1 cellular context compared by ENCODE assay signal in genomic region chr7:140924019-140924820, GRCh38.
TF ChIP-seq lines count a peak whose summit lies in the region.

No MANE protein-coding gene starts in this region.

TF ChIP-seq in K562, 482 proteins besides CTCF, POLR2A, EP300 and RAD21 (continued from another document and continues in another):
- TF ChIP-seq ZNF644 (tag; IDR thresholded peaks at IDR 0.05; ENCODE audit: low read depth) (no peak; the same call in 1 of the 2 replicates), FOS (IDR thresholded peaks at IDR 0.05; ENCODE audit: extremely low read depth, insufficient read length) (no peak), DPF2 (IDR thresholded peaks at IDR 0.05) (peak; percentile 61), NFRKB (IDR thresholded peaks at IDR 0.05; ENCODE audit: low read depth) (peak; percentile 73; the same call in 1 of the 2 replicates), RFX5 (IDR thresholded peaks at IDR 0.05; ENCODE audit: low read depth, low read length) (no peak), BDP1 (IDR thresholded peaks at IDR 0.05; ENCODE audit: insufficient read depth, insufficient read length) (no peak), HLTF (IDR thresholded peaks at IDR 0.05) (0 out of 2 replicates have a peak, but pooled peaks have one; percentile 35), ZNF263 (CRISPR knock-in tag; IDR thresholded peaks at IDR 0.05; ENCODE audit: borderline replicate concordance) (0 out of 2 replicates have a peak, but pooled peaks have one; percentile 26), POLR3A (IDR thresholded peaks at IDR 0.05; ENCODE audit: borderline replicate concordance, extremely low read depth, insufficient read depth, insufficient read length) (no peak), FOXK2 (conservative IDR thresholded peaks at IDR 0.05 in 1 of 2, IDR thresholded peaks at IDR 0.05 in 1 of 2; ENCODE audit: low read depth in 2 of 2) (peak; percentile 78 to 89), LARP7 (IDR thresholded peaks at IDR 0.05) (0 out of 2 replicates have a peak, but pooled peaks have one; percentile 25), ZC3H4 (CRISPR knock-in tag; IDR thresholded peaks at IDR 0.05; ENCODE audit: borderline replicate concordance) (0 out of 2 replicates have a peak, but pooled peaks have one; percentile 21), SIX5 (IDR thresholded peaks at IDR 0.05; ENCODE audit: borderline replicate concordance in 1 of 2, insufficient read depth in 1 of 2, low read depth in 1 of 2, low read length in 2 of 2) (no peak), ZNF75A (CRISPR knock-in tag; IDR thresholded peaks at IDR 0.05) (no peak), POLR2B (IDR thresholded peaks at IDR 0.05; ENCODE audit: low read depth, partially characterized antibody) (peak; percentile 64), ZNF780A (CRISPR knock-in tag; IDR thresholded peaks at IDR 0.05) (no peak), NCOA6 (IDR thresholded peaks at IDR 0.05) (peak; percentile 30; the same call in 1 of the 2 replicates), ZSCAN29 (IDR thresholded peaks at IDR 0.05) (0 out of 2 replicates have a peak, but pooled peaks have one; percentile 41), TFAP4 (CRISPR knock-in tag; IDR thresholded peaks at IDR 0.05; ENCODE audit: borderline replicate concordance) (peak; percentile 75; the same call in 1 of the 2 replicates), ZNF589 (CRISPR knock-in tag; IDR thresholded peaks at IDR 0.05; ENCODE audit: low read depth) (0 out of 2 replicates have a peak, but pooled peaks have one; percentile 20), NFATC3 (IDR thresholded peaks at IDR 0.05) (no peak), HOXB6 (CRISPR knock-in tag; IDR thresholded peaks at IDR 0.05; ENCODE audit: borderline replicate concordance) (no peak), ZNF431 (CRISPR knock-in tag; IDR thresholded peaks at IDR 0.05) (peak; percentile 49; the same call in 1 of the 2 replicates), NFIX (CRISPR knock-in tag; IDR thresholded peaks at IDR 0.05; ENCODE audit: low read depth) (no peak), RBM25 (IDR thresholded peaks at IDR 0.05; ENCODE audit: low read depth, low read length, severe bottlenecking) (no peak), KDM2B (CRISPR knock-in tag; IDR thresholded peaks at IDR 0.05) (no peak), RBM34 (IDR thresholded peaks at IDR 0.05; ENCODE audit: borderline replicate concordance, insufficient read depth, low read length) (no peak), ZEB2 (IDR thresholded peaks at IDR 0.05) (0 out of 2 replicates have a peak, but pooled peaks have one; percentile 19), NFIC (IDR thresholded peaks at IDR 0.05) (peak; percentile 23; the same call in 1 of the 2 replicates), OTX1 (CRISPR knock-in tag; IDR thresholded peaks at IDR 0.05) (no peak), VEZF1 (CRISPR knock-in tag; IDR thresholded peaks at IDR 0.05) (no peak; the same call in 1 of the 2 replicates), TOE1 (IDR thresholded peaks at IDR 0.05; ENCODE audit: borderline replicate concordance) (peak; percentile 81), TOE1 (CRISPR knock-in tag; IDR thresholded peaks at IDR 0.05; ENCODE audit: borderline replicate concordance, low read depth) (no peak), YBX1 (IDR thresholded peaks at IDR 0.05) (no peak), NEUROD1 (IDR thresholded peaks at IDR 0.05; ENCODE audit: borderline replicate concordance, low read depth, low read length, partially characterized antibody) (no peak), TCF15 (CRISPR knock-in tag; IDR thresholded peaks at IDR 0.05) (no peak), HNRNPK (IDR thresholded peaks at IDR 0.05; ENCODE audit: low read depth, low read length, poor library complexity, severe bottlenecking) (no peak), SIRT6 (IDR thresholded peaks at IDR 0.05; ENCODE audit: low read depth, low read length) (no peak), FOXA3 (CRISPR knock-in tag; conservative IDR thresholded peaks at IDR 0.05 in 1 of 2, IDR thresholded peaks at IDR 0.05 in 1 of 2) (peak; percentile 29 to 69; a peak in 1 of 4 replicates), HCFC1 (IDR thresholded peaks at IDR 0.05; ENCODE audit: low read depth, low read length) (peak; percentile 4; the same call in 1 of the 2 replicates), DACH1 (IDR thresholded peaks at IDR 0.05; ENCODE audit: partially characterized antibody) (no peak), EHMT2 (IDR thresholded peaks at IDR 0.05) (peak; percentile 28; the same call in 1 of the 2 replicates), BRF2 (IDR thresholded peaks at IDR 0.05; ENCODE audit: borderline replicate concordance, insufficient read depth, insufficient read length) (no peak), RCOR1 (IDR thresholded peaks at IDR 0.05; ENCODE audit: borderline replicate concordance in 1 of 2, low read depth in 2 of 2, low read length in 2 of 2) (peak in 1 of 2 experiments; percentile 89; a peak in 2 of 4 replicates), SAFB (IDR thresholded peaks at IDR 0.05; ENCODE audit: borderline replicate concordance, low read depth, low read length) (no peak), GATAD2A (IDR thresholded peaks at IDR 0.05) (0 out of 2 replicates have a peak, but pooled peaks have one; percentile 68)
- TF ChIP-seq, protein P1, sequence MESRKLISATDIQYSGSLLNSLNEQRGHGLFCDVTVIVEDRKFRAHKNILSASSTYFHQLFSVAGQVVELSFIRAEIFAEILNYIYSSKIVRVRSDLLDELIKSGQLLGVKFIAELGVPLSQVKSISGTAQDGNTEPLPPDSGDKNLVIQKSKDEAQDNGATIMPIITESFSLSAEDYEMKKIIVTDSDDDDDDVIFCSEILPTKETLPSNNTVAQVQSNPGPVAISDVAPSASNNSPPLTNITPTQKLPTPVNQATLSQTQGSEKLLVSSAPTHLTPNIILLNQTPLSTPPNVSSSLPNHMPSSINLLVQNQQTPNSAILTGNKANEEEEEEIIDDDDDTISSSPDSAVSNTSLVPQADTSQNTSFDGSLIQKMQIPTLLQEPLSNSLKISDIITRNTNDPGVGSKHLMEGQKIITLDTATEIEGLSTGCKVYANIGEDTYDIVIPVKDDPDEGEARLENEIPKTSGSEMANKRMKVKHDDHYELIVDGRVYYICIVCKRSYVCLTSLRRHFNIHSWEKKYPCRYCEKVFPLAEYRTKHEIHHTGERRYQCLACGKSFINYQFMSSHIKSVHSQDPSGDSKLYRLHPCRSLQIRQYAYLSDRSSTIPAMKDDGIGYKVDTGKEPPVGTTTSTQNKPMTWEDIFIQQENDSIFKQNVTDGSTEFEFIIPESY (CRISPR knock-in tag; IDR thresholded peaks at IDR 0.05): peak; percentile 54; the same call in 1 of the 2 replicates
- TF ChIP-seq, protein P2, sequence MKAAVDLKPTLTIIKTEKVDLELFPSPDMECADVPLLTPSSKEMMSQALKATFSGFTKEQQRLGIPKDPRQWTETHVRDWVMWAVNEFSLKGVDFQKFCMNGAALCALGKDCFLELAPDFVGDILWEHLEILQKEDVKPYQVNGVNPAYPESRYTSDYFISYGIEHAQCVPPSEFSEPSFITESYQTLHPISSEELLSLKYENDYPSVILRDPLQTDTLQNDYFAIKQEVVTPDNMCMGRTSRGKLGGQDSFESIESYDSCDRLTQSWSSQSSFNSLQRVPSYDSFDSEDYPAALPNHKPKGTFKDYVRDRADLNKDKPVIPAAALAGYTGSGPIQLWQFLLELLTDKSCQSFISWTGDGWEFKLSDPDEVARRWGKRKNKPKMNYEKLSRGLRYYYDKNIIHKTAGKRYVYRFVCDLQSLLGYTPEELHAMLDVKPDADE (conservative IDR thresholded peaks at IDR 0.05; ENCODE audit: control insufficient read depth, low read depth, low read length): peak; percentile 13; the same call in 1 of the 2 replicates
- TF ChIP-seq, protein P3, sequence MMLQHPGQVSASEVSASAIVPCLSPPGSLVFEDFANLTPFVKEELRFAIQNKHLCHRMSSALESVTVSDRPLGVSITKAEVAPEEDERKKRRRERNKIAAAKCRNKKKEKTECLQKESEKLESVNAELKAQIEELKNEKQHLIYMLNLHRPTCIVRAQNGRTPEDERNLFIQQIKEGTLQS (IDR thresholded peaks at IDR 0.05): no peak
- TF ChIP-seq, protein P3 (CRISPR knock-in tag; conservative IDR thresholded peaks at IDR 0.05): no peak
- TF ChIP-seq, protein P4, sequence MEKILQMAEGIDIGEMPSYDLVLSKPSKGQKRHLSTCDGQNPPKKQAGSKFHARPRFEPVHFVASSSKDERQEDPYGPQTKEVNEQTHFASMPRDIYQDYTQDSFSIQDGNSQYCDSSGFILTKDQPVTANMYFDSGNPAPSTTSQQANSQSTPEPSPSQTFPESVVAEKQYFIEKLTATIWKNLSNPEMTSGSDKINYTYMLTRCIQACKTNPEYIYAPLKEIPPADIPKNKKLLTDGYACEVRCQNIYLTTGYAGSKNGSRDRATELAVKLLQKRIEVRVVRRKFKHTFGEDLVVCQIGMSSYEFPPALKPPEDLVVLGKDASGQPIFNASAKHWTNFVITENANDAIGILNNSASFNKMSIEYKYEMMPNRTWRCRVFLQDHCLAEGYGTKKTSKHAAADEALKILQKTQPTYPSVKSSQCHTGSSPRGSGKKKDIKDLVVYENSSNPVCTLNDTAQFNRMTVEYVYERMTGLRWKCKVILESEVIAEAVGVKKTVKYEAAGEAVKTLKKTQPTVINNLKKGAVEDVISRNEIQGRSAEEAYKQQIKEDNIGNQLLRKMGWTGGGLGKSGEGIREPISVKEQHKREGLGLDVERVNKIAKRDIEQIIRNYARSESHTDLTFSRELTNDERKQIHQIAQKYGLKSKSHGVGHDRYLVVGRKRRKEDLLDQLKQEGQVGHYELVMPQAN (IDR thresholded peaks at IDR 0.05; ENCODE audit: borderline replicate concordance): peak; percentile 55; the same call in 1 of the 2 replicates
- TF ChIP-seq, protein P5, sequence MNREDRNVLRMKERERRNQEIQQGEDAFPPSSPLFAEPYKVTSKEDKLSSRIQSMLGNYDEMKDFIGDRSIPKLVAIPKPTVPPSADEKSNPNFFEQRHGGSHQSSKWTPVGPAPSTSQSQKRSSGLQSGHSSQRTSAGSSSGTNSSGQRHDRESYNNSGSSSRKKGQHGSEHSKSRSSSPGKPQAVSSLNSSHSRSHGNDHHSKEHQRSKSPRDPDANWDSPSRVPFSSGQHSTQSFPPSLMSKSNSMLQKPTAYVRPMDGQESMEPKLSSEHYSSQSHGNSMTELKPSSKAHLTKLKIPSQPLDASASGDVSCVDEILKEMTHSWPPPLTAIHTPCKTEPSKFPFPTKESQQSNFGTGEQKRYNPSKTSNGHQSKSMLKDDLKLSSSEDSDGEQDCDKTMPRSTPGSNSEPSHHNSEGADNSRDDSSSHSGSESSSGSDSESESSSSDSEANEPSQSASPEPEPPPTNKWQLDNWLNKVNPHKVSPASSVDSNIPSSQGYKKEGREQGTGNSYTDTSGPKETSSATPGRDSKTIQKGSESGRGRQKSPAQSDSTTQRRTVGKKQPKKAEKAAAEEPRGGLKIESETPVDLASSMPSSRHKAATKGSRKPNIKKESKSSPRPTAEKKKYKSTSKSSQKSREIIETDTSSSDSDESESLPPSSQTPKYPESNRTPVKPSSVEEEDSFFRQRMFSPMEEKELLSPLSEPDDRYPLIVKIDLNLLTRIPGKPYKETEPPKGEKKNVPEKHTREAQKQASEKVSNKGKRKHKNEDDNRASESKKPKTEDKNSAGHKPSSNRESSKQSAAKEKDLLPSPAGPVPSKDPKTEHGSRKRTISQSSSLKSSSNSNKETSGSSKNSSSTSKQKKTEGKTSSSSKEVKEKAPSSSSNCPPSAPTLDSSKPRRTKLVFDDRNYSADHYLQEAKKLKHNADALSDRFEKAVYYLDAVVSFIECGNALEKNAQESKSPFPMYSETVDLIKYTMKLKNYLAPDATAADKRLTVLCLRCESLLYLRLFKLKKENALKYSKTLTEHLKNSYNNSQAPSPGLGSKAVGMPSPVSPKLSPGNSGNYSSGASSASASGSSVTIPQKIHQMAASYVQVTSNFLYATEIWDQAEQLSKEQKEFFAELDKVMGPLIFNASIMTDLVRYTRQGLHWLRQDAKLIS (CRISPR knock-in tag; IDR thresholded peaks at IDR 0.05): peak; percentile 87
- TF ChIP-seq, protein P6, sequence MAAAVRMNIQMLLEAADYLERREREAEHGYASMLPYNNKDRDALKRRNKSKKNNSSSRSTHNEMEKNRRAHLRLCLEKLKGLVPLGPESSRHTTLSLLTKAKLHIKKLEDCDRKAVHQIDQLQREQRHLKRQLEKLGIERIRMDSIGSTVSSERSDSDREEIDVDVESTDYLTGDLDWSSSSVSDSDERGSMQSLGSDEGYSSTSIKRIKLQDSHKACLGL (CRISPR knock-in tag; IDR thresholded peaks at IDR 0.05; ENCODE audit: borderline replicate concordance, poor library complexity, severe bottlenecking): no peak
